Comparison of ENCODE assay signal across 8 cellular contexts in the genomic region with DNA sequence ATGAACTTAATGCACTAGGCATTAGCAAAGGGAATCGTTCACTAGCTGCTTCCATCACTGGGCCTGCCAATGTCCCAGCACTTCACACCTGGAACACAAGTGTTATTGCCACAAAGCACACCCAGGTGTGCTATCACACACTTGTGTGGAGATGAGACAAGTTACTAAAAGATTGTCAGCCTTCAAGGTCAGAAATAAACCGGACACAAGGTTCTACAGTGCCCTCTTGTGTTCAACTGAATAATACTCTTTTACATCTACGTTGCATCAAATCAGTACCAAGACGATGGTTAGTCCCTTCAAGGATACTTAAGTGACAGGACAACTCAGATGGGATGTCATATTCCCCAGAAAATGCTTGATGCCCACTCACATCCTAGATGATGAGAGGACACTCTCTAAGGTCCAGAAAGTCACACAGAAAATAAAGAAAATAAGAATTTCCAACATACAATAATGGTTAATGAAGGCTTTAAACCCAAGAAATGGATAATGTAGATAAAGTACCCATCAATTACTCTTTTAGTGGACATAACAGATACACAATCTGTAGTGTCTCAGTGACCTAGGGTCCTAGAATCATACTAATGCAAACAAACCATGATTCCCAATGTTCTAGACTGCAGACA. TPM values are rescaled to one million over a fixed set of nuclear protein-coding genes. Genes with fewer than 3 reads are reported as not detected.
A peak's percentile ranks its signal among the peaks of the same experiment; 100 is the strongest.
DNase-seq lines count a peak whose midpoint lies in the region; ATAC-seq and TF ChIP-seq lines count a peak whose summit lies in the region.

No MANE protein-coding gene starts in this region.

- H3K36me3 ChIP-seq in heart right ventricle, result peaks cover 0 to 90% (median 8%) of the 10 kb centered on the region in 9 donors

- 18 to 24% methylated on average over 4 of the region's 4 CpGs for WGBS in heart right ventricle, 2 donors

- H3K27ac Mint-ChIP-seq in activated B cell treated with CpG ODN at 0.5 μM for 24 hours, result no peak overlapping the region

- peak; percentile 50 for ATAC-seq in activated B cell treated with CpG ODN at 0.5 μM for 24 hours (ENCODE audit: low read depth)
- peak in 7 of 8 donors; percentile 36 to 65 (median 54) for ATAC-seq in heart right ventricle

- H3K36me3 Mint-ChIP-seq in activated B cell treated with CpG ODN at 0.5 μM for 24 hours (ENCODE audit: low read depth), result peaks cover 81% of the 10 kb centered on the region

- H3K4me3 Mint-ChIP-seq in activated B cell treated with CpG ODN at 0.5 μM for 24 hours, result no peak overlapping the region

- H3K27me3 Mint-ChIP-seq in activated B cell treated with CpG ODN at 0.5 μM for 24 hours, result no peaks in the 10 kb centered on the region

- no peak overlapping the region for H3K4me3 ChIP-seq in heart right ventricle
- no peak overlapping the region for H3K4me3 ChIP-seq in retinal pigment epithelial cell (ENCODE audit: low read length)

- intact Hi-C loops in activated B cell treated with CpG ODN at 0.5 μM for 24 hours (cut with micrococcal nuclease), result loop anchor here (1.0 to 10.0 kb wide), 3 partner anchors 119 to 313 kb away; no protein-coding TSS in a partner anchor
- intact Hi-C loops in heart right ventricle (cut with DNase I), result loop anchor here in 6 of 10 donors (5.0 to 10.0 kb wide), 3 partner anchors 116 to 149 kb away; no protein-coding TSS in a partner anchor

- no peaks in the 10 kb centered on the region for H3K9me3 ChIP-seq in heart right ventricle

- TF ChIP-seq CTCF in activated B cell treated with CpG ODN at 0.5 μM for 24 hours (IDR thresholded peaks at IDR 0.05), result no peak
- TF ChIP-seq CTCF in heart right ventricle (IDR thresholded peaks at IDR 0.05), result peak; percentile 47 to 79 (median 68)
- peak; percentile 64 for TF ChIP-seq CTCF in retinal pigment epithelial cell (conservative IDR thresholded peaks at IDR 0.05; ENCODE audit: low read depth, low read length)

- no peaks in the 10 kb centered on the region for H3K27me3 ChIP-seq in heart right ventricle

- POLR2A ChIA-PET in activated B cell treated with CpG ODN at 0.5 μM for 24 hours (lab: Charles Lee), result no interaction called here

- CTCF ChIA-PET in activated B cell treated with CpG ODN at 0.5 μM for 24 hours (lab: Charles Lee), result interaction anchor here (1.0 to 1.6 kb wide), 9 partner anchors 16 to 313 kb away, joined by 3 to 5 read pairs (median 4); a partner anchor contains a TSS

- no peak overlapping the region for H3K27ac ChIP-seq in heart right ventricle

- peaks cover 0 to 18% (median 4%) of the 10 kb centered on the region in 9 donors for H3K4me1 ChIP-seq in heart right ventricle

- DNase-seq in NCI-H748 (lab: John Stamatoyannopoulos, UW; ENCODE audit: unreplicated experiment) (peak; percentile 35), NCI-H748 treated with DMSO at 0.1 percent for 48 hours (lab: John Stamatoyannopoulos, UW) (no peak), LHCN-M2 (ENCODE audit: low read depth) (peak; percentile 45), activated B cell treated with CpG ODN at 0.5 μM for 24 hours (no peak), heart right ventricle (no peak), retinal pigment epithelial cell (ENCODE audit: low read depth) (peak; percentile 4)
- DNase-seq in NK-92 treated with Interleukin-12 subunit alpha and Interleukin-12 subunit beta, amount 100 ng/mL, for 24 hours (lab: John Stamatoyannopoulos, UW), result no peak
- DNase-seq in stimulated activated CD4-positive, alpha-beta T cell treated with anti-CD3 and anti-CD28 coated beads, Interleukin-12 subunit alpha, Interleukin-12 subunit beta, amount 100 ng/mL, for 4 hours, result no peak

- H3K9me3 Mint-ChIP-seq in activated B cell treated with CpG ODN at 0.5 μM for 24 hours, result no peaks in the 10 kb centered on the region

- H3K4me1 Mint-ChIP-seq in activated B cell treated with CpG ODN at 0.5 μM for 24 hours, result peaks cover 8% of the 10 kb centered on the region

RNA-seq across cellular contexts. Expression of a gene that starts 16.4 kb away (rescaled TPM):
- total RNA-seq in LHCN-M2 (2014; rRNA removed) (75.9 and 81.7 TPM in 2 replicates), activated B cell treated with CpG ODN at 0.5 μM for 24 hours (72.7 and 81.4 TPM in 2 replicates), heart right ventricle (100 to 1,000 TPM in 7 of 10 donors, 10 to 100 TPM in 3; 79.5 to 136 (median 104) TPM)
- 56.8 TPM for polyA plus RNA-seq in LHCN-M2 (2012)
- polyA plus RNA-seq in heart right ventricle, result 10 to 100 TPM; 25.7 to 39.8 TPM

RNA-seq across cellular contexts. Expression of a gene that starts 43.3 kb away (rescaled TPM):
- total RNA-seq in LHCN-M2 (2014; rRNA removed) (49.8 and 54.4 TPM in 2 replicates), activated B cell treated with CpG ODN at 0.5 μM for 24 hours (57.9 and 63.2 TPM in 2 replicates), heart right ventricle (10 to 100 TPM in 1 of 10 donors, 1 to 10 TPM in 9; 4.6 to 10.2 (median 6.0) TPM)
- polyA plus RNA-seq in LHCN-M2 (2012), result 17.3 TPM
- 1 to 10 TPM; 1.8 to 2.6 TPM for polyA plus RNA-seq in heart right ventricle

Comparison
In these comparisons a context has a peak if more than half of its experiments do, and no peak if none do; other contexts are left out.
1. DNase-seq: peak in NCI-H748 (single experiment), LHCN-M2 (single experiment) and retinal pigment epithelial cell (single experiment); none in NCI-H748 treated with DMSO at 0.1 percent for 48 hours (single experiment), activated B cell treated with CpG ODN at 0.5 μM for 24 hours (single experiment), heart right ventricle (0 of 2), NK-92 treated with Interleukin-12 subunit alpha and Interleukin-12 subunit beta, amount 100 ng/mL, for 24 hours (single experiment) and stimulated activated CD4-positive, alpha-beta T cell treated with anti-CD3 and anti-CD28 coated beads, Interleukin-12 subunit alpha, Interleukin-12 subunit beta, amount 100 ng/mL, for 4 hours (single experiment).